ENCODE assay signal across 25 cellular contexts in genomic region chr2:149059822-149060221, GRCh38. TPM values are rescaled to one million over a fixed set of nuclear protein-coding genes. Genes with fewer than 3 reads are reported as not detected.
"Had no signal": no experiment of that assay in that cellular context is flagged by ENCODE, and none has a peak within 500 bp of the region (broad histone marks: within the 10 kb centered on the region; RNA-seq: fewer than 3 reads in every experiment).

No MANE protein-coding gene starts in this region.

- H3K9ac ChIP-seq: neural progenitor cell had no signal

- H3K27ac ChIP-seq: gastrocnemius medialis, neural progenitor cell, psoas muscle, sigmoid colon, thoracic aorta, tibial nerve, upper lobe of right lung, uterus had no signal

- H3K4me1 ChIP-seq: gastrocnemius medialis, neural progenitor cell, psoas muscle, tibial nerve, upper lobe of right lung, uterus had no signal

- H2AFZ ChIP-seq: neural progenitor cell had no signal

- DNase-seq: cortex of kidney; effector memory CD8-positive, alpha-beta T cell; foreskin fibroblast; gastrocnemius medialis; head of caudate nucleus; kidney; midbrain; naive thymus-derived CD4-positive, alpha-beta T cell; nucleus accumbens; psoas muscle; right cardiac atrium; sigmoid colon; stimulated activated CD4-positive, alpha-beta T cell treated with anti-CD3 and anti-CD28 coated beads, Interleukin-2, amount 100 ng/mL, for 24 hours; stimulated activated CD4-positive, alpha-beta T cell treated with anti-CD3 and anti-CD28 coated beads, Interleukin-4, amount 100 ng/mL, for 24 hours; stimulated activated naive CD8-positive, alpha-beta T cell treated with anti-CD3 and anti-CD28 coated beads, Interleukin-15, Interleukin-2, amounts not matched to agents 100 U/mL and 50 U/mL, for 24 hours; substantia nigra; upper lobe of right lung; uterus had no signal

- ATAC-seq: effector memory CD8-positive, alpha-beta T cell; gastrocnemius medialis; left lobe of liver; naive thymus-derived CD4-positive, alpha-beta T cell; psoas muscle; right cardiac atrium; stimulated activated memory B cell treated with anti-CD40 and anti-IgM and Interleukin-4, amounts not matched to agents 10 μg/mL and 1 μg/mL and 100 μg/mL, for 72 hours; stimulated activated naive CD8-positive, alpha-beta T cell treated with anti-CD3 and anti-CD28 coated beads, Interleukin-15, Interleukin-2, amounts not matched to agents 100 U/mL and 50 U/mL, for 24 hours; upper lobe of right lung had no signal

- H3K9me3 ChIP-seq: gastrocnemius medialis, psoas muscle, sigmoid colon, thoracic aorta, tibial nerve, upper lobe of right lung, uterus had no signal

- H3K27me3 ChIP-seq: gastrocnemius medialis, neural progenitor cell, sigmoid colon, tibial nerve, upper lobe of right lung, uterus had no signal

- H3K4me3 ChIP-seq: gastrocnemius medialis, lung, neural progenitor cell, psoas muscle, sigmoid colon, thoracic aorta, tibial nerve, upper lobe of right lung, uterus had no signal

- H3K4me2 ChIP-seq: neural progenitor cell had no signal

- H3K36me3 ChIP-seq: gastrocnemius medialis, neural progenitor cell, sigmoid colon, thoracic aorta, tibial nerve, upper lobe of right lung, uterus had no signal

RNA-seq across cellular contexts. Expression of gene LYPD6B, which starts 21.3 kb away (rescaled TPM):
- total RNA-seq: dermis microvascular lymphatic vessel endothelial cell, gastrocnemius medialis, left lobe of liver, psoas muscle, right cardiac atrium, thoracic aorta, tibial nerve had no signal
- polyA plus RNA-seq: naive thymus-derived CD4-positive, alpha-beta T cell; psoas muscle; right cardiac atrium had no signal
